In genomic region chr14:37469650-37470049, GRCh38 we compare ENCODE assay signal across 7 cellular contexts.
"Had no signal": no experiment of that assay in that cellular context is flagged by ENCODE, and none has a peak within 500 bp of the region (broad histone marks: within the 10 kb centered on the region; RNA-seq: fewer than 3 reads in every experiment).

No MANE protein-coding gene starts in this region.

- DNase-seq: IMR-90, KBM-7, KG1 had no signal

- H3K4me3 ChIP-seq: K562 had no signal

- H3K4me2 ChIP-seq: KMS-11 had no signal

- H3K9ac ChIP-seq: KMS-11 had no signal

- H3K27ac ChIP-seq: HL-60, KMS-11 had no signal

- FAIRE-seq: HTR-8/SVneo, K562 had no signal

- ATAC-seq: K562 had no signal
